ENCODE assay signal across 20 cellular contexts in genomic region chr11:36399236-36399635, GRCh38.
DNase-seq lines count a peak whose midpoint lies in the region; ATAC-seq and TF ChIP-seq lines count a peak whose summit lies in the region.
"Had no signal": no experiment of that assay in that cellular context is flagged by ENCODE, and none has a peak within 500 bp of the region (broad histone marks: within the 10 kb centered on the region; RNA-seq: fewer than 3 reads in every experiment).

No MANE protein-coding gene starts in this region.

- H3K27me3 Mint-ChIP-seq in central memory CD8-positive, alpha-beta T cell = no peaks in the 10 kb centered on the region
- no peaks in the 10 kb centered on the region for H3K27me3 Mint-ChIP-seq in osteocyte (ENCODE audit: unreplicated experiment)
- H3K27me3 Mint-ChIP-seq: activated T-cell treated with anti-CD3 and anti-CD28 coated beads, Interleukin-2, amount 50 U/mL, for 24 hours had no signal

- POLR2A ChIA-PET in GM10248 (lab: Yijun Ruan, JAX) = no interaction called here

- ATAC-seq in central memory CD8-positive, alpha-beta T cell (replicated peaks; ENCODE audit: extremely low read depth, poor library complexity, severe bottlenecking) = peak; percentile 24
- ATAC-seq in GM19395 (IDR thresholded peaks at IDR 0.05; ENCODE audit: unreplicated experiment) = no peak
- ATAC-seq: activated naive CD8-positive, alpha-beta T cell treated with anti-CD3 and anti-CD28 coated beads, Interleukin-2, amount 50 U/mL, for 24 hours; heart left ventricle; pancreas had no signal

- peaks cover 82% of the 10 kb centered on the region for H3K36me3 Mint-ChIP-seq in central memory CD8-positive, alpha-beta T cell (ENCODE audit: insufficient read depth)
- H3K36me3 Mint-ChIP-seq in osteocyte (ENCODE audit: unreplicated experiment) = peaks cover 73% of the 10 kb centered on the region

- DNase-seq in DMS79 (lab: John Stamatoyannopoulos, UW) (peak; percentile 63), RPMI8226 (peak; percentile 5), osteocyte (ENCODE audit: extremely low spot score, unreplicated experiment) (no peak), NCI-H774 (lab: John Stamatoyannopoulos, UW) (no peak), GM10248 (ENCODE audit: extremely low spot score) (no peak)
- no peak for DNase-seq in central memory CD8-positive, alpha-beta T cell (ENCODE audit: low spot score in 2 of 2)
- DNase-seq in stimulated activated CD4-positive, alpha-beta T cell treated with anti-CD3 and anti-CD28 coated beads, Interleukin-4, amount 100 ng/mL, for 24 hours = no peak
- DNase-seq: activated naive CD8-positive, alpha-beta T cell treated with anti-CD3 and anti-CD28 coated beads, Interleukin-2, amount 50 U/mL, for 24 hours; activated T-cell treated with anti-CD3 and anti-CD28 coated beads, Interleukin-2, amount 50 U/mL, for 24 hours; cerebellar nuclear complex; EL; heart left ventricle; kidney glomerular epithelial cell; NCI-H345; nephron progenitor cell; pancreas; retina; T-helper 9 cell; uterus had no signal

- H3K4me3 Mint-ChIP-seq in central memory CD8-positive, alpha-beta T cell = peak overlapping the region; percentile 30
- no peak overlapping the region for H3K4me3 Mint-ChIP-seq in osteocyte (ENCODE audit: unreplicated experiment)
- H3K4me3 Mint-ChIP-seq: activated naive CD8-positive, alpha-beta T cell treated with anti-CD3 and anti-CD28 coated beads, Interleukin-2, amount 50 U/mL, for 24 hours; activated T-cell treated with anti-CD3 and anti-CD28 coated beads, Interleukin-2, amount 50 U/mL, for 24 hours; nephron progenitor cell had no signal

- H3K4me1 Mint-ChIP-seq in central memory CD8-positive, alpha-beta T cell = peaks cover 58% of the 10 kb centered on the region
- peaks cover 8% of the 10 kb centered on the region for H3K4me1 Mint-ChIP-seq in osteocyte (ENCODE audit: unreplicated experiment)
- H3K4me1 Mint-ChIP-seq: nephron progenitor cell had no signal

- TF ChIP-seq CTCF in osteocyte (IDR thresholded peaks at IDR 0.05) (no peak), GM10248 (IDR thresholded peaks at IDR 0.05; ENCODE audit: control extremely low read depth, extremely low read depth, low read depth, missing control alignments) (no peak)

- H3K9me3 Mint-ChIP-seq in central memory CD8-positive, alpha-beta T cell = no peaks in the 10 kb centered on the region
- H3K9me3 Mint-ChIP-seq in osteocyte (ENCODE audit: unreplicated experiment) = no peaks in the 10 kb centered on the region
- H3K9me3 Mint-ChIP-seq: activated naive CD8-positive, alpha-beta T cell treated with anti-CD3 and anti-CD28 coated beads, Interleukin-2, amount 50 U/mL, for 24 hours; activated T-cell treated with anti-CD3 and anti-CD28 coated beads, Interleukin-2, amount 50 U/mL, for 24 hours; nephron progenitor cell had no signal

- CTCF ChIA-PET in GM10248 (lab: Yijun Ruan, JAX) = interaction anchor here (1.2 to 1.6 kb wide), 3 partner anchors 9 to 42 kb away, joined by 3 to 4 read pairs (median 3); no protein-coding TSS in a partner anchor

- peak overlapping the region; percentile 67 for H3K27ac Mint-ChIP-seq in central memory CD8-positive, alpha-beta T cell (ENCODE audit: low read depth)
- peak overlapping the region; percentile 27 for H3K27ac Mint-ChIP-seq in osteocyte (ENCODE audit: unreplicated experiment)
- H3K27ac Mint-ChIP-seq: activated T-cell treated with anti-CD3 and anti-CD28 coated beads, Interleukin-2, amount 50 U/mL, for 24 hours; nephron progenitor cell had no signal

Comparison
In these comparisons a context has a peak if more than half of its experiments do, and no peak if none do; other contexts are left out.
1. DNase-seq: peak in DMS79 (single experiment) and RPMI8226 (single experiment); none in central memory CD8-positive, alpha-beta T cell (0 of 2), osteocyte (single experiment), NCI-H774 (single experiment), GM10248 (single experiment) and stimulated activated CD4-positive, alpha-beta T cell treated with anti-CD3 and anti-CD28 coated beads, Interleukin-4, amount 100 ng/mL, for 24 hours (single experiment).